Comparison of ENCODE assay signal across 8 cellular contexts in genomic region chr6:27472617-27473400, GRCh38. TPM values are rescaled to one million over a fixed set of nuclear protein-coding genes. Genes with fewer than 3 reads are reported as not detected.
DNase-seq lines count a peak whose midpoint lies in the region; ATAC-seq and TF ChIP-seq lines count a peak whose summit lies in the region.

Gene ZNF184 (minus strand): TSS chr6:27473105. CDS start chr6:27472294, 811 bp downstream.

- no peaks in the 10 kb centered on the region for H3K36me3 ChIP-seq in thoracic aorta

- peak within 1 kb of the TSS; percentile 75 for H3K4me3 ChIP-seq in thoracic aorta

- CTCF ChIA-PET in GM10248 (lab: Yijun Ruan, JAX), result interaction anchor here (1.0 to 1.4 kb wide), 3 partner anchors 12 to 299 kb away, joined by 3 to 5 read pairs (median 4); no protein-coding TSS in a partner anchor

- peaks cover 0 to 11% of the 10 kb centered on the region in 2 donors for H3K9me3 Mint-ChIP-seq in activated naive CD4-positive, alpha-beta T cell treated with anti-CD3 and anti-CD28 coated beads, Interleukin-2, amount 50 U/mL, for 72 hours

- peak within 1 kb of the TSS; percentile 61 to 85 for H3K27ac ChIP-seq in thoracic aorta

- ATAC-seq in HG02588 (IDR thresholded peaks at IDR 0.05; ENCODE audit: unreplicated experiment) (peak; percentile 89), SK-N-SH treated with all-trans-retinoic acid at 6 μM for 48 hours (peak; percentile 96), omental fat pad (ENCODE audit: low FRiP score) (peak; percentile 99), thoracic aorta (ENCODE audit: insufficient number of reproducible peaks, low FRiP score, low read depth) (peak; percentile 90)
- peak; percentile 90 to 91 for ATAC-seq in activated naive CD4-positive, alpha-beta T cell treated with anti-CD3 and anti-CD28 coated beads, Interleukin-2, amount 50 U/mL, for 72 hours

- H3K27ac Mint-ChIP-seq in activated naive CD4-positive, alpha-beta T cell treated with anti-CD3 and anti-CD28 coated beads, Interleukin-2, amount 50 U/mL, for 72 hours, result peak within 1 kb of the TSS; percentile 89 to 97

- peaks cover 10 to 25% of the 10 kb centered on the region in 2 donors for H3K4me1 ChIP-seq in thoracic aorta (ENCODE audit: control insufficient read depth in 1 of 2, low read depth in 2 of 2)

- POLR2A ChIA-PET in GM10248 (lab: Yijun Ruan, JAX), result interaction anchor here (0.5 kb wide), 1 partner anchor 352 kb away, joined by 3 read pairs; no protein-coding TSS in a partner anchor

- H3K36me3 Mint-ChIP-seq in activated naive CD4-positive, alpha-beta T cell treated with anti-CD3 and anti-CD28 coated beads, Interleukin-2, amount 50 U/mL, for 72 hours, result peaks cover 33 to 34% of the 10 kb centered on the region in 2 donors

- TF ChIP-seq CTCF in GM10248 (IDR thresholded peaks at IDR 0.05; ENCODE audit: control extremely low read depth, extremely low read depth, low read depth, missing control alignments) (no peak), omental fat pad (IDR thresholded peaks at IDR 0.05) (no peak), thoracic aorta (IDR thresholded peaks at IDR 0.05) (peak; percentile 7)

- peak; percentile 90 for DNase-seq in GM10248 (ENCODE audit: extremely low spot score)
- DNase-seq in NCI-H1092 (lab: John Stamatoyannopoulos, UW), result peak; percentile 94
- peak; percentile 79 to 95 for DNase-seq in activated naive CD4-positive, alpha-beta T cell treated with anti-CD3 and anti-CD28 coated beads, Interleukin-2, amount 50 U/mL, for 72 hours (ENCODE audit: low spot score in 2 of 2)
- DNase-seq in glomerular visceral epithelial cell (ENCODE audit: extremely low spot score), result peak; percentile 99
- peak; percentile 66 for DNase-seq in omental fat pad (ENCODE audit: low spot score)
- peak; percentile 76 for DNase-seq in thoracic aorta (ENCODE audit: low spot score)

- H3K27me3 ChIP-seq in thoracic aorta (replicated peaks; ENCODE audit: insufficient read depth), result no peaks in the 10 kb centered on the region

- no peaks in the 10 kb centered on the region for H3K9me3 ChIP-seq in thoracic aorta

TF ChIP-seq in SK-N-SH treated with all-trans-retinoic acid at 6 μM for 48 hours, 23 proteins besides CTCF, POLR2A, EP300 and RAD21:
- TF ChIP-seq TCF4 (CRISPR knock-in tag; IDR thresholded peaks at IDR 0.05; ENCODE audit: borderline replicate concordance) (peak; percentile 19; the same call in 1 of the 2 replicates), ZNF565 (CRISPR knock-in tag; conservative IDR thresholded peaks at IDR 0.05; ENCODE audit: low read depth) (0 out of 2 replicates have a peak, but pooled peaks have one; percentile 21), ESRRG (CRISPR knock-in tag; IDR thresholded peaks at IDR 0.05) (no peak), ZNF70 (CRISPR knock-in tag; IDR thresholded peaks at IDR 0.05) (no peak), POU6F1 (CRISPR knock-in tag; IDR thresholded peaks at IDR 0.05; ENCODE audit: borderline replicate concordance, low read depth) (0 out of 2 replicates have a peak, but pooled peaks have one; percentile 49)
TF ChIP-seq in SK-N-SH treated with all-trans-retinoic acid at 6 μM for 48 hours: peak in this region for 3.

RNA-seq across cellular contexts. Expression of gene ZNF184, which starts in this region (rescaled TPM):
- 10 to 100 TPM; 10.2 to 15.4 TPM for total RNA-seq in activated naive CD4-positive, alpha-beta T cell treated with anti-CD3 and anti-CD28 coated beads, Interleukin-2, amount 50 U/mL, for 72 hours
- total RNA-seq in omental fat pad (1 to 10 TPM; 2.5 to 9.3 (median 5.5) TPM), thoracic aorta (1 to 10 TPM; 3.4 to 5.0 TPM)

Comparison
In these comparisons a context has a peak if more than half of its experiments do, and no peak if none do; other contexts are left out.
1. Peak in every context shown above with its lines: DNase-seq, ATAC-seq, H3K4me3 ChIP-seq and H3K27ac ChIP-seq.